8 cellular contexts compared by ENCODE assay signal in genomic region chrX:71068052-71068918, GRCh38. TPM values are rescaled to one million over a fixed set of nuclear protein-coding genes. Genes with fewer than 3 reads are reported as not detected.
DNase-seq lines count a peak whose midpoint lies in the region; ATAC-seq and TF ChIP-seq lines count a peak whose summit lies in the region.

Gene SNX12 (minus strand): TSS chrX:71068334. CDS start chrX:71068306, 28 bp downstream.

- H3K27me3 ChIP-seq in DND-41 (ENCODE audit: insufficient read depth, low read length, poor library complexity) (no peaks in the 10 kb centered on the region), Peyer's patch (no peaks in the 10 kb centered on the region), muscle layer of duodenum (ENCODE audit: low read depth, low read length) (no peaks in the 10 kb centered on the region)

- peak within 1 kb of the TSS; percentile 70 for H3K9ac ChIP-seq in DND-41 (ENCODE audit: low read depth, low read length)

- H3K79me2 ChIP-seq in DND-41 (ENCODE audit: insufficient read depth, low read length): peaks cover 38% of the 10 kb centered on the region

- H4K20me1 ChIP-seq in DND-41 (ENCODE audit: insufficient read depth, low read length): no peaks in the 10 kb centered on the region

- H3K9me3 ChIP-seq in DND-41 (ENCODE audit: insufficient read depth, low read length, severe bottlenecking) (no peaks in the 10 kb centered on the region), KOPT-K1 (ENCODE audit: insufficient read depth, low read length, poor library complexity, severe bottlenecking) (no peaks in the 10 kb centered on the region), Peyer's patch (no peaks in the 10 kb centered on the region), muscle layer of duodenum (ENCODE audit: control insufficient read depth in 1 of 2, low read length in 2 of 2) (no peaks in the 10 kb centered on the region)

- H3K27ac ChIP-seq in DND-41 (ENCODE audit: low read length) (peak within 1 kb of the TSS; percentile 93), KOPT-K1 (ENCODE audit: low read depth, low read length, poor library complexity, severe bottlenecking) (peak within 1 kb of the TSS; percentile 89), Peyer's patch (peak within 1 kb of the TSS; percentile 74 to 91 (median 85)), muscle layer of duodenum (ENCODE audit: low read length) (peak within 1 kb of the TSS; percentile 87)

- peak; percentile 42 to 60 for TF ChIP-seq POLR2A in Peyer's patch (IDR thresholded peaks at IDR 0.05)

- DNase-seq in DND-41 (peak; percentile 94), Peyer's patch (peak; percentile 85 to 96 (median 90))
- DNase-seq in activated T-cell treated with anti-CD3 and anti-CD28 coated beads, Interleukin-2, amount 50 U/mL, for 48 hours: peak; percentile 88 to 90
- peak; percentile 67 for DNase-seq in stimulated activated CD8-positive, alpha-beta memory T cell treated with anti-CD3 and anti-CD28 coated beads, Interleukin-7, amount 100 ng/mL, for 24 hours (ENCODE audit: low read depth)

- peaks cover 12% of the 10 kb centered on the region; the same call in 1 of the 2 replicates for H3K36me3 ChIP-seq in DND-41 (ENCODE audit: insufficient read depth, low read length)
- H3K36me3 ChIP-seq in KOPT-K1 (ENCODE audit: insufficient read depth, low read length): 0 out of 2 replicates have a peak, but pooled peaks cover 4% of the 10 kb centered on the region
- H3K36me3 ChIP-seq in Peyer's patch: no peaks in the 10 kb centered on the region
- no peaks in the 10 kb centered on the region for H3K36me3 ChIP-seq in muscle layer of duodenum (ENCODE audit: control insufficient read depth in 1 of 2, insufficient read depth in 2 of 2, low read length in 2 of 2)

- H3K4me1 ChIP-seq in DND-41 (ENCODE audit: insufficient read depth, low read length) (peaks cover 23% of the 10 kb centered on the region), Peyer's patch (peaks cover 0 to 8% (median 2%) of the 10 kb centered on the region in 4 donors), muscle layer of duodenum (ENCODE audit: control insufficient read depth in 1 of 2, insufficient read depth in 2 of 2, low read length in 2 of 2) (peaks cover 0 to 13% of the 10 kb centered on the region in 2 donors)

- peak within 1 kb of the TSS; percentile 93 for H2AFZ ChIP-seq in DND-41 (ENCODE audit: low read depth, low read length)

- peak within 1 kb of the TSS; percentile 80 for H3K4me2 ChIP-seq in DND-41 (ENCODE audit: insufficient read depth, low read length)

- ATAC-seq in DND-41 (ENCODE audit: insufficient read depth, low read depth) (peak; percentile 97), GM21825 (IDR thresholded peaks at IDR 0.05; ENCODE audit: unreplicated experiment) (peak; percentile 92), esophagus mucosa (peak; percentile 100)

- H3K4me3 ChIP-seq in DND-41 (ENCODE audit: low read depth in 1 of 2, low read length in 2 of 2) (peak within 1 kb of the TSS; percentile 65 to 90), Peyer's patch (peak within 1 kb of the TSS; percentile 46 to 73 (median 64)), muscle layer of duodenum (ENCODE audit: low read depth in 1 of 2, low read length in 2 of 2) (peak within 1 kb of the TSS; percentile 70 to 88)

- TF ChIP-seq CTCF in DND-41 (IDR thresholded peaks at IDR 0.05; ENCODE audit: borderline replicate concordance, extremely low read depth, low read length, poor library complexity, severe bottlenecking): no peak
- TF ChIP-seq CTCF in Peyer's patch (IDR thresholded peaks at IDR 0.05): peak in 4 of 6 experiments; percentile 85 to 92 (median 88)

RNA-seq across cellular contexts. Expression of gene SNX12, which starts in this region (rescaled TPM):
- total RNA-seq in Peyer's patch (100 to 1,000 TPM in 1 of 4 donors, 10 to 100 TPM in 3; 62.7 to 108 (median 67.5) TPM), esophagus mucosa (57.3 TPM)

Comparison
In these comparisons a context has a peak if more than half of its experiments do, and no peak if none do; other contexts are left out.
1. Peak in every context shown above with its lines: DNase-seq, ATAC-seq, H3K4me3 ChIP-seq and H3K27ac ChIP-seq.